1 cellular context compared by ENCODE assay signal in the genomic region with DNA sequence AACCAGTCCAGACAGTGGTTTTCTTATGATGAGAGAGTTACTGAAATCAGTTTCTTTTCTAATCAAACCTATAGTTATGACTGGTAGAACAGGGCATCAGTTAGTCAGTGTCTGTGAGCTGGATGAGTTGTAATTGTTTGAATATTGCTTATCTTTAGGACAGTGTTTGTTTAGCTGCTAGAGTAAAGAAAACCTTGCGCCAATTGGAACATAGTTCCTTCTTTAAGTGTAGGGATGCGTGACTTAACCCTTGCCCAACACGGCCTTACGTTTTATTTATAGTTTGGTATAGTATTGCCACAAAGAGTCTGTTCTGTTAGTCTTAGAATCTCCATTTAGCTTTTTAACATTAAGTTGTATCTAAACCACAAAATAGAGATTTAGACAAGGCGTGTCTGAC.
TF ChIP-seq lines count a peak whose summit lies in the region.

No MANE protein-coding gene starts in this region.

TF ChIP-seq in HepG2, 621 proteins besides CTCF, POLR2A, EP300 and RAD21 (continues in another document):
- no peak for TF ChIP-seq NFKBIZ (CRISPR knock-in tag; IDR thresholded peaks at IDR 0.05)
- TF ChIP-seq ZNF337 (CRISPR knock-in tag; IDR thresholded peaks at IDR 0.05; ENCODE audit: borderline replicate concordance, low read depth) = no peak
- TF ChIP-seq ARID5B (CRISPR knock-in tag; IDR thresholded peaks at IDR 0.05) = peak; percentile 54; the same call in 1 of the 2 replicates
- peak; percentile 53; the same call in 1 of the 2 replicates for TF ChIP-seq PAXIP1 (CRISPR knock-in tag; conservative IDR thresholded peaks at IDR 0.05)
- TF ChIP-seq, protein P1, sequence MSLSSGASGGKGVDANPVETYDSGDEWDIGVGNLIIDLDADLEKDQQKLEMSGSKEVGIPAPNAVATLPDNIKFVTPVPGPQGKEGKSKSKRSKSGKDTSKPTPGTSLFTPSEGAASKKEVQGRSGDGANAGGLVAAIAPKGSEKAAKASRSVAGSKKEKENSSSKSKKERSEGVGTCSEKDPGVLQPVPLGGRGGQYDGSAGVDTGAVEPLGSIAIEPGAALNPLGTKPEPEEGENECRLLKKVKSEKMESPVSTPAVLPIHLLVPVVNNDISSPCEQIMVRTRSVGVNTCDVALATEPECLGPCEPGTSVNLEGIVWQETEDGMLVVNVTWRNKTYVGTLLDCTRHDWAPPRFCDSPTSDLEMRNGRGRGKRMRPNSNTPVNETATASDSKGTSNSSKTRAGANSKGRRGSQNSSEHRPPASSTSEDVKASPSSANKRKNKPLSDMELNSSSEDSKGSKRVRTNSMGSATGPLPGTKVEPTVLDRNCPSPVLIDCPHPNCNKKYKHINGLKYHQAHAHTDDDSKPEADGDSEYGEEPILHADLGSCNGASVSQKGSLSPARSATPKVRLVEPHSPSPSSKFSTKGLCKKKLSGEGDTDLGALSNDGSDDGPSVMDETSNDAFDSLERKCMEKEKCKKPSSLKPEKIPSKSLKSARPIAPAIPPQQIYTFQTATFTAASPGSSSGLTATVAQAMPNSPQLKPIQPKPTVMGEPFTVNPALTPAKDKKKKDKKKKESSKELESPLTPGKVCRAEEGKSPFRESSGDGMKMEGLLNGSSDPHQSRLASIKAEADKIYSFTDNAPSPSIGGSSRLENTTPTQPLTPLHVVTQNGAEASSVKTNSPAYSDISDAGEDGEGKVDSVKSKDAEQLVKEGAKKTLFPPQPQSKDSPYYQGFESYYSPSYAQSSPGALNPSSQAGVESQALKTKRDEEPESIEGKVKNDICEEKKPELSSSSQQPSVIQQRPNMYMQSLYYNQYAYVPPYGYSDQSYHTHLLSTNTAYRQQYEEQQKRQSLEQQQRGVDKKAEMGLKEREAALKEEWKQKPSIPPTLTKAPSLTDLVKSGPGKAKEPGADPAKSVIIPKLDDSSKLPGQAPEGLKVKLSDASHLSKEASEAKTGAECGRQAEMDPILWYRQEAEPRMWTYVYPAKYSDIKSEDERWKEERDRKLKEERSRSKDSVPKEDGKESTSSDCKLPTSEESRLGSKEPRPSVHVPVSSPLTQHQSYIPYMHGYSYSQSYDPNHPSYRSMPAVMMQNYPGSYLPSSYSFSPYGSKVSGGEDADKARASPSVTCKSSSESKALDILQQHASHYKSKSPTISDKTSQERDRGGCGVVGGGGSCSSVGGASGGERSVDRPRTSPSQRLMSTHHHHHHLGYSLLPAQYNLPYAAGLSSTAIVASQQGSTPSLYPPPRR (CRISPR knock-in tag; IDR thresholded peaks at IDR 0.05; ENCODE audit: borderline replicate concordance) = peak; percentile 41; the same call in 1 of the 2 replicates
- TF ChIP-seq, protein P2, sequence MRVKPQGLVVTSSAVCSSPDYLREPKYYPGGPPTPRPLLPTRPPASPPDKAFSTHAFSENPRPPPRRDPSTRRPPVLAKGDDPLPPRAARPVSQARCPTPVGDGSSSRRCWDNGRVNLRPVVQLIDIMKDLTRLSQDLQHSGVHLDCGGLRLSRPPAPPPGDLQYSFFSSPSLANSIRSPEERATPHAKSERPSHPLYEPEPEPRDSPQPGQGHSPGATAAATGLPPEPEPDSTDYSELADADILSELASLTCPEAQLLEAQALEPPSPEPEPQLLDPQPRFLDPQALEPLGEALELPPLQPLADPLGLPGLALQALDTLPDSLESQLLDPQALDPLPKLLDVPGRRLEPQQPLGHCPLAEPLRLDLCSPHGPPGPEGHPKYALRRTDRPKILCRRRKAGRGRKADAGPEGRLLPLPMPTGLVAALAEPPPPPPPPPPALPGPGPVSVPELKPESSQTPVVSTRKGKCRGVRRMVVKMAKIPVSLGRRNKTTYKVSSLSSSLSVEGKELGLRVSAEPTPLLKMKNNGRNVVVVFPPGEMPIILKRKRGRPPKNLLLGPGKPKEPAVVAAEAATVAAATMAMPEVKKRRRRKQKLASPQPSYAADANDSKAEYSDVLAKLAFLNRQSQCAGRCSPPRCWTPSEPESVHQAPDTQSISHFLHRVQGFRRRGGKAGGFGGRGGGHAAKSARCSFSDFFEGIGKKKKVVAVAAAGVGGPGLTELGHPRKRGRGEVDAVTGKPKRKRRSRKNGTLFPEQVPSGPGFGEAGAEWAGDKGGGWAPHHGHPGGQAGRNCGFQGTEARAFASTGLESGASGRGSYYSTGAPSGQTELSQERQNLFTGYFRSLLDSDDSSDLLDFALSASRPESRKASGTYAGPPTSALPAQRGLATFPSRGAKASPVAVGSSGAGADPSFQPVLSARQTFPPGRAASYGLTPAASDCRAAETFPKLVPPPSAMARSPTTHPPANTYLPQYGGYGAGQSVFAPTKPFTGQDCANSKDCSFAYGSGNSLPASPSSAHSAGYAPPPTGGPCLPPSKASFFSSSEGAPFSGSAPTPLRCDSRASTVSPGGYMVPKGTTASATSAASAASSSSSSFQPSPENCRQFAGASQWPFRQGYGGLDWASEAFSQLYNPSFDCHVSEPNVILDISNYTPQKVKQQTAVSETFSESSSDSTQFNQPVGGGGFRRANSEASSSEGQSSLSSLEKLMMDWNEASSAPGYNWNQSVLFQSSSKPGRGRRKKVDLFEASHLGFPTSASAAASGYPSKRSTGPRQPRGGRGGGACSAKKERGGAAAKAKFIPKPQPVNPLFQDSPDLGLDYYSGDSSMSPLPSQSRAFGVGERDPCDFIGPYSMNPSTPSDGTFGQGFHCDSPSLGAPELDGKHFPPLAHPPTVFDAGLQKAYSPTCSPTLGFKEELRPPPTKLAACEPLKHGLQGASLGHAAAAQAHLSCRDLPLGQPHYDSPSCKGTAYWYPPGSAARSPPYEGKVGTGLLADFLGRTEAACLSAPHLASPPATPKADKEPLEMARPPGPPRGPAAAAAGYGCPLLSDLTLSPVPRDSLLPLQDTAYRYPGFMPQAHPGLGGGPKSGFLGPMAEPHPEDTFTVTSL (CRISPR knock-in tag; IDR thresholded peaks at IDR 0.05; ENCODE audit: borderline replicate concordance) = peak; percentile 68; the same call in 1 of the 2 replicates
- TF ChIP-seq SOX6 (IDR thresholded peaks at IDR 0.05) = no peak
- peak; percentile 36; the same call in 1 of the 2 replicates for TF ChIP-seq SOX6 (CRISPR knock-in tag; IDR thresholded peaks at IDR 0.05)
- TF ChIP-seq SSRP1 (CRISPR knock-in tag; IDR thresholded peaks at IDR 0.05) = no peak
- TF ChIP-seq ZNF737 (CRISPR knock-in tag; IDR thresholded peaks at IDR 0.05; ENCODE audit: borderline replicate concordance) = no peak
- TF ChIP-seq SOX5 (CRISPR knock-in tag; IDR thresholded peaks at IDR 0.05; ENCODE audit: borderline replicate concordance) = peak; percentile 32; the same call in 1 of the 2 replicates
- TF ChIP-seq, protein P3, sequence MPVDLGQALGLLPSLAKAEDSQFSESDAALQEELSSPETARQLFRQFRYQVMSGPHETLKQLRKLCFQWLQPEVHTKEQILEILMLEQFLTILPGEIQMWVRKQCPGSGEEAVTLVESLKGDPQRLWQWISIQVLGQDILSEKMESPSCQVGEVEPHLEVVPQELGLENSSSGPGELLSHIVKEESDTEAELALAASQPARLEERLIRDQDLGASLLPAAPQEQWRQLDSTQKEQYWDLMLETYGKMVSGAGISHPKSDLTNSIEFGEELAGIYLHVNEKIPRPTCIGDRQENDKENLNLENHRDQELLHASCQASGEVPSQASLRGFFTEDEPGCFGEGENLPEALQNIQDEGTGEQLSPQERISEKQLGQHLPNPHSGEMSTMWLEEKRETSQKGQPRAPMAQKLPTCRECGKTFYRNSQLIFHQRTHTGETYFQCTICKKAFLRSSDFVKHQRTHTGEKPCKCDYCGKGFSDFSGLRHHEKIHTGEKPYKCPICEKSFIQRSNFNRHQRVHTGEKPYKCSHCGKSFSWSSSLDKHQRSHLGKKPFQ (CRISPR knock-in tag; IDR thresholded peaks at IDR 0.05; ENCODE audit: insufficient replicate concordance) = no peak
- 0 out of 2 replicates have a peak, but pooled peaks have one; percentile 22 for TF ChIP-seq HNF4A (CRISPR knock-in tag; IDR thresholded peaks at IDR 0.05)
- TF ChIP-seq CEBPB (IDR thresholded peaks at IDR 0.05; ENCODE audit: borderline replicate concordance, low read depth, low read length) = no peak
- no peak for TF ChIP-seq FOXP1 (IDR thresholded peaks at IDR 0.05)
- 0 out of 2 replicates have a peak, but pooled peaks have one; percentile 36 for TF ChIP-seq FOXP1 (CRISPR knock-in tag; IDR thresholded peaks at IDR 0.05)
- TF ChIP-seq SOX13 (IDR thresholded peaks at IDR 0.05) = no peak
- TF ChIP-seq SOX13 (CRISPR knock-in tag; conservative IDR thresholded peaks at IDR 0.05 in 1 of 2, IDR thresholded peaks at IDR 0.05 in 1 of 2) = peak in 1 of 2 experiments; percentile 62; a peak in 2 of 4 replicates
- 0 out of 2 replicates have a peak, but pooled peaks have one; percentile 8 for TF ChIP-seq BCL6 (CRISPR knock-in tag; IDR thresholded peaks at IDR 0.05)
- peak; percentile 55; the same call in 1 of the 2 replicates for TF ChIP-seq FOXA3 (CRISPR knock-in tag; IDR thresholded peaks at IDR 0.05)
- 0 out of 2 replicates have a peak, but pooled peaks have one; percentile 37 for TF ChIP-seq ARID3A (IDR thresholded peaks at IDR 0.05; ENCODE audit: low read depth, low read length)
- peak; percentile 13; the same call in 1 of the 2 replicates for TF ChIP-seq RXRB (CRISPR knock-in tag; IDR thresholded peaks at IDR 0.05; ENCODE audit: borderline replicate concordance)
- TF ChIP-seq THYN1 (CRISPR knock-in tag; IDR thresholded peaks at IDR 0.05; ENCODE audit: borderline replicate concordance, low read depth) = no peak
- TF ChIP-seq GRHL1 (CRISPR knock-in tag; conservative IDR thresholded peaks at IDR 0.05) = no peak
